Comparison of ENCODE assay signal across 9 cellular contexts in genomic region chr15:58473720-58474119, GRCh38. TPM values are rescaled to one million over a fixed set of nuclear protein-coding genes. Genes with fewer than 3 reads are reported as not detected.
DNase-seq lines count a peak whose midpoint lies in the region; ATAC-seq, FAIRE-seq and TF ChIP-seq lines count a peak whose summit lies in the region.
"Had no signal": no experiment of that assay in that cellular context is flagged by ENCODE, and none has a peak within 500 bp of the region (broad histone marks: within the 10 kb centered on the region; RNA-seq: fewer than 3 reads in every experiment).

No MANE protein-coding gene starts in this region.

- H3K27ac ChIP-seq in keratinocyte (ENCODE audit: control insufficient read depth, insufficient read depth, low read length): peak overlapping the region; percentile 83

- H3K27me3 ChIP-seq in keratinocyte (ENCODE audit: control insufficient read depth, extremely low read depth, insufficient read depth, low read length): no peaks in the 10 kb centered on the region

- H3K27ac Mint-ChIP-seq in activated CD8-positive, alpha-beta T cell treated with anti-CD3 and anti-CD28 coated beads, Interleukin-2, amount 10 ng/mL, durations not matched to agents 7 days and 5 days: peak overlapping the region; percentile 95

- H3K4me3 Mint-ChIP-seq in activated CD8-positive, alpha-beta T cell treated with anti-CD3 and anti-CD28 coated beads, Interleukin-2, amount 10 ng/mL, durations not matched to agents 7 days and 5 days: peak overlapping the region; percentile 58

- no peaks in the 10 kb centered on the region for H3K9me1 ChIP-seq in keratinocyte (ENCODE audit: control insufficient read depth, extremely low read depth, insufficient read depth, low read length)

- no peak overlapping the region for H2AFZ ChIP-seq in keratinocyte (ENCODE audit: control insufficient read depth, low read length)

- H3K4me3 ChIP-seq in AG10803 (ENCODE audit: low read length) (no peak overlapping the region), keratinocyte (ENCODE audit: control insufficient read depth in 2 of 3, extremely low read depth in 1 of 3, insufficient read depth in 2 of 3, low read depth in 1 of 3, low read length in 3 of 3) (peak overlapping the region; percentile 34 to 60 (median 44))

- peak overlapping the region; percentile 76 for H3K4me2 ChIP-seq in keratinocyte (ENCODE audit: control insufficient read depth, extremely low read depth, insufficient read depth, low read depth, low read length)

- DNase-seq in AG10803 (ENCODE audit: low read depth) (peak; percentile 83), H4 (ENCODE audit: low spot score) (peak; percentile 68), keratinocyte (ENCODE audit: low read depth, low spot score) (peak; percentile 89), SKM-1 (lab: John Stamatoyannopoulos, UW; ENCODE audit: unreplicated experiment) (no peak), NCI-H748 treated with DMSO at 0.1 percent for 48 hours (lab: John Stamatoyannopoulos, UW) (no peak), NCI-H2081 treated with DMSO at 0.1 percent for 48 hours (lab: John Stamatoyannopoulos, UW) (no peak)
- DNase-seq in activated CD8-positive, alpha-beta T cell treated with anti-CD3 and anti-CD28 coated beads, Interleukin-2, amount 10 ng/mL, durations not matched to agents 7 days and 5 days: no peak
- DNase-seq: hippocampal formation had no signal

- TF ChIP-seq CTCF in AG10803 (conservative IDR thresholded peaks at IDR 0.05; ENCODE audit: low read length): no peak
- no peak for TF ChIP-seq CTCF in keratinocyte (optimal IDR thresholded peaks at IDR 0.05 in 1 of 3, IDR thresholded peaks at IDR 0.05 in 1 of 3, conservative IDR thresholded peaks at IDR 0.05 in 1 of 3; ENCODE audit: extremely low read depth in 1 of 3, insufficient read depth in 2 of 3, low read length in 3 of 3)

- no peaks in the 10 kb centered on the region for H3K9me3 ChIP-seq in keratinocyte (ENCODE audit: control insufficient read depth, low read depth, low read length)

- peak; percentile 7 for ATAC-seq in activated CD8-positive, alpha-beta T cell treated with anti-CD3 and anti-CD28 coated beads, Interleukin-2, amount 10 ng/mL, durations not matched to agents 7 days and 5 days
- ATAC-seq in HG03469 (IDR thresholded peaks at IDR 0.05; ENCODE audit: unreplicated experiment): no peak

- POLR2A ChIA-PET in activated CD8-positive, alpha-beta T cell treated with anti-CD3 and anti-CD28 coated beads, Interleukin-2, amount 10 ng/mL, durations not matched to agents 7 days and 5 days (lab: Charles Lee): interaction anchor here (1.4 to 7.8 kb wide), 4 partner anchors 11 to 72 kb away, joined by 3 to 45 read pairs (median 6); no protein-coding TSS in a partner anchor

- H3K9ac ChIP-seq in keratinocyte (ENCODE audit: control insufficient read depth, extremely low read depth, insufficient read depth, low read length): peak overlapping the region; percentile 87

- H3K4me1 ChIP-seq in keratinocyte (ENCODE audit: control insufficient read depth, extremely low read depth, insufficient read depth, low read length): peaks cover 55% of the 10 kb centered on the region

- H3K36me3 ChIP-seq in keratinocyte (ENCODE audit: control insufficient read depth in 2 of 2, extremely low read depth in 1 of 2, insufficient read depth in 2 of 2, low read length in 2 of 2): no peaks in the 10 kb centered on the region

- no peaks in the 10 kb centered on the region for H3K27me3 Mint-ChIP-seq in activated CD8-positive, alpha-beta T cell treated with anti-CD3 and anti-CD28 coated beads, Interleukin-2, amount 10 ng/mL, durations not matched to agents 7 days and 5 days (ENCODE audit: low read depth)

- dilution Hi-C loops in keratinocyte (cut with MboI; ENCODE audit: extremely low pct_ligation_motif_present, low sequenced_read_pairs): no loop called here

- H4K20me1 ChIP-seq in keratinocyte (ENCODE audit: control insufficient read depth, extremely low read depth, insufficient read depth, low read length): no peaks in the 10 kb centered on the region

- H3K4me1 Mint-ChIP-seq in activated CD8-positive, alpha-beta T cell treated with anti-CD3 and anti-CD28 coated beads, Interleukin-2, amount 10 ng/mL, durations not matched to agents 7 days and 5 days (ENCODE audit: low read depth): peaks cover 86% of the 10 kb centered on the region

- CTCF ChIA-PET in activated CD8-positive, alpha-beta T cell treated with anti-CD3 and anti-CD28 coated beads, Interleukin-2, amount 10 ng/mL, durations not matched to agents 7 days and 5 days (lab: Charles Lee): interaction anchor here (1.5 to 4.2 kb wide), 4 partner anchors 11 to 72 kb away, joined by 4 to 17 read pairs (median 9); no protein-coding TSS in a partner anchor

- H3K9me3 Mint-ChIP-seq in activated CD8-positive, alpha-beta T cell treated with anti-CD3 and anti-CD28 coated beads, Interleukin-2, amount 10 ng/mL, durations not matched to agents 7 days and 5 days (ENCODE audit: insufficient read depth): peaks cover 4% of the 10 kb centered on the region

- peak; percentile 92 for FAIRE-seq in keratinocyte (lab: Jason Lieb, UNC)

- H3K36me3 Mint-ChIP-seq in activated CD8-positive, alpha-beta T cell treated with anti-CD3 and anti-CD28 coated beads, Interleukin-2, amount 10 ng/mL, durations not matched to agents 7 days and 5 days (ENCODE audit: low read depth): peaks cover 36% of the 10 kb centered on the region

- H3K79me2 ChIP-seq in keratinocyte (ENCODE audit: control insufficient read depth, insufficient read depth, low read length): peaks cover 9% of the 10 kb centered on the region

RNA-seq across cellular contexts. Expression of gene LIPC, which starts 41.9 kb away (rescaled TPM):
- total RNA-seq in H4 (2014; rRNA removed; shearing (Covaris generic)): 0.43 and 1.6 TPM in 2 replicates
- 1 to 10 TPM; 4.1 to 4.4 TPM for total RNA-seq in activated CD8-positive, alpha-beta T cell treated with anti-CD3 and anti-CD28 coated beads, Interleukin-2, amount 10 ng/mL, durations not matched to agents 7 days and 5 days
- not detected in 3 replicates for polyA plus RNA-seq in keratinocyte
- polyA plus RNA-seq in keratinocyte (2011; ENCODE audit: low read depth): not detected
- not detected in 2 replicates for polyA plus RNA-seq in keratinocyte (2011; cell fraction: cytosol; rRNA removed)
- polyA plus RNA-seq in keratinocyte (2011; cell fraction: nucleus; rRNA removed): not detected in 2 replicates
- not detected in 2 replicates for polyA plus RNA-seq in keratinocyte (2012; ENCODE audit: low replicate concordance)
- not detected in 3 replicates for polyA minus RNA-seq in keratinocyte
- polyA minus RNA-seq in keratinocyte (2011; cell fraction: cytosol; rRNA and poly(A)+ RNA removed): not detected
- not detected in 2 replicates for polyA minus RNA-seq in keratinocyte (2011; cell fraction: nucleus; rRNA and poly(A)+ RNA removed)

Comparison
In these comparisons a context has a peak if more than half of its experiments do, and no peak if none do; other contexts are left out.
1. DNase-seq: peak in AG10803 (single experiment), H4 (single experiment) and keratinocyte (single experiment); none in activated CD8-positive, alpha-beta T cell treated with anti-CD3 and anti-CD28 coated beads, Interleukin-2, amount 10 ng/mL, durations not matched to agents 7 days and 5 days (single experiment), SKM-1 (single experiment), NCI-H748 treated with DMSO at 0.1 percent for 48 hours (single experiment) and NCI-H2081 treated with DMSO at 0.1 percent for 48 hours (single experiment).